Comparison of ENCODE assay signal across 8 cellular contexts in genomic region chr2:189347540-189347939, GRCh38.
DNase-seq lines count a peak whose midpoint lies in the region; ATAC-seq and TF ChIP-seq lines count a peak whose summit lies in the region.

No MANE protein-coding gene starts in this region.

- TF ChIP-seq CTCF in GM10248 (IDR thresholded peaks at IDR 0.05; ENCODE audit: control extremely low read depth, extremely low read depth, low read depth, missing control alignments) (peak; percentile 13), mesothelial cell of epicardium (IDR thresholded peaks at IDR 0.05; ENCODE audit: unreplicated experiment) (no peak)

- peak; percentile 93 for DNase-seq in A172 (ENCODE audit: low spot score)
- DNase-seq in GM10248 (ENCODE audit: extremely low spot score) = peak; percentile 11
- DNase-seq in OCI-M1 (lab: John Stamatoyannopoulos, UW) = peak; percentile 89
- peak in 1 of 3 experiments; percentile 7 for DNase-seq in effector memory CD8-positive, alpha-beta T cell
- no peak for DNase-seq in mesothelial cell of epicardium (ENCODE audit: low spot score in 2 of 2, unreplicated experiment in 2 of 2)
- DNase-seq in NCI-H146 (lab: John Stamatoyannopoulos, UW) = no peak
- DNase-seq in NCI-H748 (lab: John Stamatoyannopoulos, UW; ENCODE audit: unreplicated experiment) = no peak

- CTCF ChIA-PET in GM10248 (lab: Yijun Ruan, JAX) = no interaction called here

- no peak overlapping the region for H3K4me3 Mint-ChIP-seq in effector memory CD8-positive, alpha-beta T cell
- no peak overlapping the region for H3K4me3 Mint-ChIP-seq in mesothelial cell of epicardium

- no peak overlapping the region for H3K27ac Mint-ChIP-seq in effector memory CD8-positive, alpha-beta T cell
- H3K27ac Mint-ChIP-seq in mesothelial cell of epicardium = peak overlapping the region; percentile 91

- peak; percentile 87 for ATAC-seq in HG02571 (IDR thresholded peaks at IDR 0.05; ENCODE audit: unreplicated experiment)
- ATAC-seq in effector memory CD8-positive, alpha-beta T cell (replicated peaks) = peak; percentile 55

- no peaks in the 10 kb centered on the region for H3K27me3 Mint-ChIP-seq in effector memory CD8-positive, alpha-beta T cell
- no peaks in the 10 kb centered on the region for H3K27me3 Mint-ChIP-seq in mesothelial cell of epicardium (ENCODE audit: low read depth)

- POLR2A ChIA-PET in GM10248 (lab: Yijun Ruan, JAX) = no interaction called here

- H3K4me1 Mint-ChIP-seq in effector memory CD8-positive, alpha-beta T cell (ENCODE audit: low read depth in 2 of 2) = no peaks in the 10 kb centered on the region
- H3K4me1 Mint-ChIP-seq in mesothelial cell of epicardium = peaks cover 13% of the 10 kb centered on the region

- no peaks in the 10 kb centered on the region for H3K36me3 Mint-ChIP-seq in effector memory CD8-positive, alpha-beta T cell (ENCODE audit: insufficient read depth)
- peaks cover 4% of the 10 kb centered on the region for H3K36me3 Mint-ChIP-seq in mesothelial cell of epicardium

- H3K9me3 Mint-ChIP-seq in effector memory CD8-positive, alpha-beta T cell = no peaks in the 10 kb centered on the region
- peaks cover 41% of the 10 kb centered on the region for H3K9me3 Mint-ChIP-seq in mesothelial cell of epicardium

Comparison
In these comparisons a context has a peak if more than half of its experiments do, and no peak if none do; other contexts are left out.
1. DNase-seq: peak in A172 (single experiment), GM10248 (single experiment) and OCI-M1 (single experiment); none in mesothelial cell of epicardium (0 of 2), NCI-H146 (single experiment) and NCI-H748 (single experiment).